Comparison of ENCODE assay signal across 30 cellular contexts in genomic region chr2:136045344-136045743, GRCh38.
"Had no signal": no experiment of that assay in that cellular context is flagged by ENCODE, and none has a peak within 500 bp of the region (broad histone marks: within the 10 kb centered on the region; RNA-seq: fewer than 3 reads in every experiment).

No MANE protein-coding gene starts in this region.

- H3K4me3 ChIP-seq: esophagus squamous epithelium, gastroesophageal sphincter, heart right ventricle had no signal

- H3K27ac Mint-ChIP-seq: activated naive CD4-positive, alpha-beta T cell treated with anti-CD3 and anti-CD28 coated beads for 36 hours; activated naive CD4-positive, alpha-beta T cell treated with anti-CD3 and anti-CD28 coated beads, Interleukin-2, amount 50 U/mL, for 24 hours; activated naive CD8-positive, alpha-beta T cell treated with anti-CD3 and anti-CD28 coated beads, Interleukin-2, amount 10 ng/mL, durations not matched to agents 7 days and 5 days; activated T-cell treated with anti-CD3 and anti-CD28 coated beads, Interleukin-2, amount 50 U/mL, for 24 hours; activated T-cell treated with anti-CD3 and anti-CD28 coated beads, Interleukin-2, amount 50 U/mL, for 72 hours; effector memory CD8-positive, alpha-beta T cell; T-helper 17 cell had no signal

- H3K9me3 ChIP-seq: esophagus squamous epithelium, gastroesophageal sphincter, heart right ventricle had no signal

- H3K36me3 ChIP-seq: esophagus squamous epithelium, gastroesophageal sphincter, heart right ventricle had no signal

- H3K9me3 Mint-ChIP-seq: activated naive CD4-positive, alpha-beta T cell treated with anti-CD3 and anti-CD28 coated beads for 36 hours; activated naive CD4-positive, alpha-beta T cell treated with anti-CD3 and anti-CD28 coated beads, Interleukin-2, amount 50 U/mL, for 24 hours; activated T-cell treated with anti-CD3 and anti-CD28 coated beads, Interleukin-2, amount 50 U/mL, for 24 hours; effector memory CD8-positive, alpha-beta T cell had no signal

- ATAC-seq: activated T-cell treated with anti-CD3 and anti-CD28 coated beads, Interleukin-2, amount 50 U/mL, for 72 hours; effector memory CD8-positive, alpha-beta T cell; gastroesophageal sphincter; heart right ventricle; T-helper 17 cell had no signal

- FAIRE-seq: astrocyte, colon, endothelial cell of umbilical vein had no signal

- H3K27me3 ChIP-seq: esophagus squamous epithelium, gastroesophageal sphincter, heart right ventricle had no signal

- H3K4me3 Mint-ChIP-seq: activated naive CD4-positive, alpha-beta T cell treated with anti-CD3 and anti-CD28 coated beads for 36 hours; activated naive CD4-positive, alpha-beta T cell treated with anti-CD3 and anti-CD28 coated beads, Interleukin-2, amount 50 U/mL, for 24 hours; activated naive CD8-positive, alpha-beta T cell treated with anti-CD3 and anti-CD28 coated beads, Interleukin-2, amount 10 ng/mL, durations not matched to agents 7 days and 5 days; activated T-cell treated with anti-CD3 and anti-CD28 coated beads, Interleukin-2, amount 50 U/mL, for 24 hours; activated T-cell treated with anti-CD3 and anti-CD28 coated beads, Interleukin-2, amount 50 U/mL, for 72 hours; effector memory CD8-positive, alpha-beta T cell; T-helper 17 cell had no signal

- H3K27me3 Mint-ChIP-seq: activated naive CD4-positive, alpha-beta T cell treated with anti-CD3 and anti-CD28 coated beads, Interleukin-2, amount 50 U/mL, for 24 hours; activated naive CD8-positive, alpha-beta T cell treated with anti-CD3 and anti-CD28 coated beads, Interleukin-2, amount 10 ng/mL, durations not matched to agents 7 days and 5 days; activated T-cell treated with anti-CD3 and anti-CD28 coated beads, Interleukin-2, amount 50 U/mL, for 24 hours; effector memory CD8-positive, alpha-beta T cell; T-helper 17 cell had no signal

- H3K4me1 ChIP-seq: esophagus squamous epithelium, gastroesophageal sphincter had no signal

- DNase-seq: activated CD4-positive, alpha-beta T cell treated with anti-CD3 and anti-CD28 coated beads for 4 hours; activated CD4-positive, alpha-beta T cell treated with anti-CD3 and anti-CD28 coated beads, Interleukin-2, amount 50 U/mL, for 1 hour; activated CD4-positive, alpha-beta T cell treated with anti-CD3 and anti-CD28 coated beads, Interleukin-2, amount 50 U/mL, for 48 hours; activated CD4-positive, CD25-positive, alpha-beta regulatory T cell; activated CD4-positive, CD25-positive, alpha-beta regulatory T cell treated with anti-CD3 and anti-CD28 coated beads, Interleukin-2, amount 50 U/mL, for 72 hours; activated CD8-positive, alpha-beta memory T cell treated with anti-CD3 and anti-CD28 coated beads, Interleukin-2, amount 50 U/mL, for 48 hours; activated effector memory CD4-positive, alpha-beta T cell treated with Interleukin-2 at 50 U/mL for 16 hours; activated gamma-delta T cell treated with Interleukin-2 at 50 U/mL for 16 hours; activated naive CD4-positive, alpha-beta T cell treated with anti-CD3 and anti-CD28 coated beads for 36 hours; activated naive CD8-positive, alpha-beta T cell treated with anti-CD3 and anti-CD28 coated beads, Interleukin-2, amount 10 ng/mL, durations not matched to agents 7 days and 5 days; activated T-cell treated with anti-CD3 and anti-CD28 coated beads for 4 hours; activated T-cell treated with anti-CD3 and anti-CD28 coated beads, Interleukin-2, amount 50 U/mL, for 24 hours; activated T-cell treated with anti-CD3 and anti-CD28 coated beads, Interleukin-2, amount 50 U/mL, for 72 hours; amniotic stem cell; anterior cingulate cortex; caudate nucleus; cortex of kidney; dermis blood vessel endothelial cell; effector CD4-positive, alpha-beta T cell; effector memory CD8-positive, alpha-beta T cell; esophagus squamous epithelium; foreskin melanocyte; heart right ventricle; T-helper 1 cell; T-helper 17 cell had no signal
